Comparison of ENCODE assay signal across 1 cellular context in the genomic region with DNA sequence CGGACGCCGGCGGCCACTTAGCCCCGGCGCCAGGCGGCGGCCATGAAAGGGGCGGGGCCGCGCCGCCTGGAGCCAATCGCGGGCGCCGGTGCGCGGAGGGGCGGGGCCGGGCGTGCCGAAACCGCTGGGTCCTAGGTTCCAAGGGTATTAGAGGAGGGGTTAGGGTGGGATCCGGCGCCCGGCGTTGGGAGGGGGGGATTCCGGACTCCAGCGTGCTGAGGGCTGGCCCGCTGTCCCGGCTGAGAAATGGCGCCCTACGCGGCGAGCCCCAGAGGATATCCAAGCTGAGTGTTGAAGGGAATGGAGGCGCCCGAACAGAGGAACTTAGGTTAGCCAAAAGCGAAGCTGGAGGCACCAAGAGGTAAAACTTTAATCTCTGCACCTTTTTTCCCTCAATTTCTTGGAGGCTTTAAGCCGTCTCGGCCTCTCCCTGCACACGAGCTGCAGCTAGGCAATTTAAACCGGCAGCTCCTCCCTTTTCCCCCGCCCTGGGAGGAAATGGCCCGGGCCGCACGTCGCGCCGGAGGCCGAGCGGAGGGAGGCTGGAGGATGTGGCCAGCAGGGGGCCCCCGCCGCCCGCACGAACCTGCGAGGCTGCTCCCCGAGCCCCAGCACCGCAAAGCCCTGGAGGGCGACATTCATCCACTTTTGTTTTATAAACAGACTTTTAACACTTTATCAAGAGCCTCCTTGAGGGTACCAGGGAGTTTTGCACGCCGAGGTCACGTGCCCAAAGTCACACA.
A peak's percentile ranks its signal among the peaks of the same experiment; 100 is the strongest.
TF ChIP-seq lines count a peak whose summit lies in the region.

A gene with protein sequence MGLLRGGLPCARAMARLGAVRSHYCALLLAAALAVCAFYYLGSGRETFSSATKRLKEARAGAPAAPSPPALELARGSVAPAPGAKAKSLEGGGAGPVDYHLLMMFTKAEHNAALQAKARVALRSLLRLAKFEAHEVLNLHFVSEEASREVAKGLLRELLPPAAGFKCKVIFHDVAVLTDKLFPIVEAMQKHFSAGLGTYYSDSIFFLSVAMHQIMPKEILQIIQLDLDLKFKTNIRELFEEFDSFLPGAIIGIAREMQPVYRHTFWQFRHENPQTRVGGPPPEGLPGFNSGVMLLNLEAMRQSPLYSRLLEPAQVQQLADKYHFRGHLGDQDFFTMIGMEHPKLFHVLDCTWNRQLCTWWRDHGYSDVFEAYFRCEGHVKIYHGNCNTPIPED (minus strand): TSS at position 44 of the 743 bp plus-strand sequence. CDS start 101 bp downstream, outside the sequence.

TF ChIP-seq in HepG2, 621 proteins besides CTCF, POLR2A, EP300 and RAD21 (continued from another document):
- TF ChIP-seq, protein P1, sequence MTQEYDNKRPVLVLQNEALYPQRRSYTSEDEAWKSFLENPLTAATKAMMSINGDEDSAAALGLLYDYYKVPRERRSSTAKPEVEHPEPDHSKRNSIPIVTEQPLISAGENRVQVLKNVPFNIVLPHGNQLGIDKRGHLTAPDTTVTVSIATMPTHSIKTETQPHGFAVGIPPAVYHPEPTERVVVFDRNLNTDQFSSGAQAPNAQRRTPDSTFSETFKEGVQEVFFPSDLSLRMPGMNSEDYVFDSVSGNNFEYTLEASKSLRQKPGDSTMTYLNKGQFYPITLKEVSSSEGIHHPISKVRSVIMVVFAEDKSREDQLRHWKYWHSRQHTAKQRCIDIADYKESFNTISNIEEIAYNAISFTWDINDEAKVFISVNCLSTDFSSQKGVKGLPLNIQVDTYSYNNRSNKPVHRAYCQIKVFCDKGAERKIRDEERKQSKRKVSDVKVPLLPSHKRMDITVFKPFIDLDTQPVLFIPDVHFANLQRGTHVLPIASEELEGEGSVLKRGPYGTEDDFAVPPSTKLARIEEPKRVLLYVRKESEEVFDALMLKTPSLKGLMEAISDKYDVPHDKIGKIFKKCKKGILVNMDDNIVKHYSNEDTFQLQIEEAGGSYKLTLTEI (CRISPR knock-in tag; conservative IDR thresholded peaks at IDR 0.05), result no peak
- TF ChIP-seq FOXA3 (CRISPR knock-in tag; IDR thresholded peaks at IDR 0.05) (peak; percentile 29), ZNF776 (CRISPR knock-in tag; IDR thresholded peaks at IDR 0.05) (peak; percentile 47; the same call in 1 of the 2 replicates), ISX (CRISPR knock-in tag; conservative IDR thresholded peaks at IDR 0.05) (0 out of 2 replicates have a peak, but pooled peaks have one; percentile 55), HCFC1 (IDR thresholded peaks at IDR 0.05; ENCODE audit: low read depth, low read length) (no peak), RBM22 (optimal IDR thresholded peaks at IDR 0.05; ENCODE audit: low read length) (no peak), HNF4A (CRISPR knock-in tag; IDR thresholded peaks at IDR 0.05) (0 out of 2 replicates have a peak, but pooled peaks have one; percentile 20), ZNF564 (CRISPR knock-in tag; IDR thresholded peaks at IDR 0.05) (peak; percentile 50; the same call in 1 of the 2 replicates), KMT2A (CRISPR knock-in tag; IDR thresholded peaks at IDR 0.05) (peak; percentile 77), REPIN1 (CRISPR knock-in tag; IDR thresholded peaks at IDR 0.05; ENCODE audit: borderline replicate concordance, low read depth) (no peak), KLF11 (CRISPR knock-in tag; IDR thresholded peaks at IDR 0.05) (no peak), CBFB (CRISPR knock-in tag; IDR thresholded peaks at IDR 0.05) (0 out of 2 replicates have a peak, but pooled peaks have one; percentile 47), RORA (CRISPR knock-in tag; IDR thresholded peaks at IDR 0.05) (no peak), PHF21A (CRISPR knock-in tag; IDR thresholded peaks at IDR 0.05) (peak; percentile 62), TEAD3 (CRISPR knock-in tag; optimal IDR thresholded peaks at IDR 0.05; ENCODE audit: borderline replicate concordance) (peak; percentile 49), ZMYM2 (CRISPR knock-in tag; IDR thresholded peaks at IDR 0.05) (peak; percentile 75), PAX8 (CRISPR knock-in tag; IDR thresholded peaks at IDR 0.05; ENCODE audit: borderline replicate concordance) (no peak)
- TF ChIP-seq, protein P2, sequence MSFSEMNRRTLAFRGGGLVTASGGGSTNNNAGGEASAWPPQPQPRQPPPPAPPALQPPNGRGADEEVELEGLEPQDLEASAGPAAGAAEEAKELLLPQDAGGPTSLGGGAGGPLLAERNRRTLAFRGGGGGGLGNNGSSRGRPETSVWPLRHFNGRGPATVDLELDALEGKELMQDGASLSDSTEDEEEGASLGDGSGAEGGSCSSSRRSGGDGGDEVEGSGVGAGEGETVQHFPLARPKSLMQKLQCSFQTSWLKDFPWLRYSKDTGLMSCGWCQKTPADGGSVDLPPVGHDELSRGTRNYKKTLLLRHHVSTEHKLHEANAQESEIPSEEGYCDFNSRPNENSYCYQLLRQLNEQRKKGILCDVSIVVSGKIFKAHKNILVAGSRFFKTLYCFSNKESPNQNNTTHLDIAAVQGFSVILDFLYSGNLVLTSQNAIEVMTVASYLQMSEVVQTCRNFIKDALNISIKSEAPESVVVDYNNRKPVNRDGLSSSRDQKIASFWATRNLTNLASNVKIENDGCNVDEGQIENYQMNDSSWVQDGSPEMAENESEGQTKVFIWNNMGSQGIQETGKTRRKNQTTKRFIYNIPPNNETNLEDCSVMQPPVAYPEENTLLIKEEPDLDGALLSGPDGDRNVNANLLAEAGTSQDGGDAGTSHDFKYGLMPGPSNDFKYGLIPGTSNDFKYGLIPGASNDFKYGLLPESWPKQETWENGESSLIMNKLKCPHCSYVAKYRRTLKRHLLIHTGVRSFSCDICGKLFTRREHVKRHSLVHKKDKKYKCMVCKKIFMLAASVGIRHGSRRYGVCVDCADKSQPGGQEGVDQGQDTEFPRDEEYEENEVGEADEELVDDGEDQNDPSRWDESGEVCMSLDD (CRISPR knock-in tag; IDR thresholded peaks at IDR 0.05; ENCODE audit: borderline replicate concordance), result no peak
- TF ChIP-seq, protein P3, sequence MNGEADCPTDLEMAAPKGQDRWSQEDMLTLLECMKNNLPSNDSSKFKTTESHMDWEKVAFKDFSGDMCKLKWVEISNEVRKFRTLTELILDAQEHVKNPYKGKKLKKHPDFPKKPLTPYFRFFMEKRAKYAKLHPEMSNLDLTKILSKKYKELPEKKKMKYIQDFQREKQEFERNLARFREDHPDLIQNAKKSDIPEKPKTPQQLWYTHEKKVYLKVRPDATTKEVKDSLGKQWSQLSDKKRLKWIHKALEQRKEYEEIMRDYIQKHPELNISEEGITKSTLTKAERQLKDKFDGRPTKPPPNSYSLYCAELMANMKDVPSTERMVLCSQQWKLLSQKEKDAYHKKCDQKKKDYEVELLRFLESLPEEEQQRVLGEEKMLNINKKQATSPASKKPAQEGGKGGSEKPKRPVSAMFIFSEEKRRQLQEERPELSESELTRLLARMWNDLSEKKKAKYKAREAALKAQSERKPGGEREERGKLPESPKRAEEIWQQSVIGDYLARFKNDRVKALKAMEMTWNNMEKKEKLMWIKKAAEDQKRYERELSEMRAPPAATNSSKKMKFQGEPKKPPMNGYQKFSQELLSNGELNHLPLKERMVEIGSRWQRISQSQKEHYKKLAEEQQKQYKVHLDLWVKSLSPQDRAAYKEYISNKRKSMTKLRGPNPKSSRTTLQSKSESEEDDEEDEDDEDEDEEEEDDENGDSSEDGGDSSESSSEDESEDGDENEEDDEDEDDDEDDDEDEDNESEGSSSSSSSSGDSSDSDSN (CRISPR knock-in tag; IDR thresholded peaks at IDR 0.05), result peak; percentile 20
- TF ChIP-seq, protein P4, sequence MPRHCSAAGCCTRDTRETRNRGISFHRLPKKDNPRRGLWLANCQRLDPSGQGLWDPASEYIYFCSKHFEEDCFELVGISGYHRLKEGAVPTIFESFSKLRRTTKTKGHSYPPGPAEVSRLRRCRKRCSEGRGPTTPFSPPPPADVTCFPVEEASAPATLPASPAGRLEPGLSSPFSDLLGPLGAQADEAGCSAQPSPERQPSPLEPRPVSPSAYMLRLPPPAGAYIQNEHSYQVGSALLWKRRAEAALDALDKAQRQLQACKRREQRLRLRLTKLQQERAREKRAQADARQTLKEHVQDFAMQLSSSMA (CRISPR knock-in tag; IDR thresholded peaks at IDR 0.05), result no peak
TF ChIP-seq in HepG2: peak in this region for 210.
